22 cellular contexts compared by ENCODE assay signal in genomic region chr19:24064175-24064574, GRCh38. TPM values are rescaled to one million over a fixed set of nuclear protein-coding genes. Genes with fewer than 3 reads are reported as not detected.
DNase-seq lines count a peak whose midpoint lies in the region; ATAC-seq, FAIRE-seq and TF ChIP-seq lines count a peak whose summit lies in the region.
"Had no signal": no experiment of that assay in that cellular context is flagged by ENCODE, and none has a peak within 500 bp of the region (broad histone marks: within the 10 kb centered on the region; RNA-seq: fewer than 3 reads in every experiment).

No MANE protein-coding gene starts in this region.

- H2BK15ac ChIP-seq in IMR-90 (ENCODE audit: low read depth, low read length) (no peak overlapping the region), mesendoderm (replicated peaks; ENCODE audit: low read depth) (no peak overlapping the region)

- no peak overlapping the region for H2BK120ac ChIP-seq in IMR-90 (ENCODE audit: low read depth, low read length)
- no peak overlapping the region for H2BK120ac ChIP-seq in mesendoderm (ENCODE audit: low read depth, low read length)

- in situ Hi-C loops in HepG2 (cut with HindIII; ENCODE audit: extremely low pct_ligation_motif_present, low pct_unique_long_range_greater_than_20kb) (no loop called here), IMR-90 (cut with MboI; ENCODE audit: low sequenced_read_pairs) (no loop called here)

- H3K4me2 ChIP-seq in HepG2 (ENCODE audit: low read depth, low read length) (no peak overlapping the region), IMR-90 (ENCODE audit: low read depth, low read length) (no peak overlapping the region), mesendoderm (ENCODE audit: low read length) (no peak overlapping the region)
- H3K4me2 ChIP-seq: BLaER1 had no signal

- H3K9me3 ChIP-seq in HepG2 (ENCODE audit: low read length) (no peaks in the 10 kb centered on the region), right lobe of liver (no peaks in the 10 kb centered on the region), IMR-90 (ENCODE audit: control insufficient read depth, insufficient read depth, low read length) (no peaks in the 10 kb centered on the region), upper lobe of left lung (no peaks in the 10 kb centered on the region), upper lobe of right lung (no peaks in the 10 kb centered on the region)
- H3K9me3 ChIP-seq: BE2C, BLaER1, Caco-2 had no signal

- dilution Hi-C loops in IMR-90 (cut with HindIII; ENCODE audit: low sequenced_read_pairs, unreplicated experiment): no loop called here

- H2BK20ac ChIP-seq in IMR-90 (ENCODE audit: low read depth, low read length): no peak overlapping the region

- TF ChIP-seq POLR2A in HepG2 (IDR thresholded peaks at IDR 0.05; ENCODE audit: insufficient read depth in 1 of 2, low read depth in 2 of 2, low read length in 2 of 2) (no peak), right lobe of liver (IDR thresholded peaks at IDR 0.05) (no peak), IMR-90 (IDR thresholded peaks at IDR 0.05; ENCODE audit: low read depth, low read length) (no peak), upper lobe of left lung (IDR thresholded peaks at IDR 0.05) (no peak)

- H3K27me3 ChIP-seq in HepG2 (ENCODE audit: control insufficient read depth in 1 of 2, insufficient read depth in 2 of 2, low read length in 2 of 2) (no peaks in the 10 kb centered on the region), right lobe of liver (no peaks in the 10 kb centered on the region), IMR-90 (ENCODE audit: control insufficient read depth, insufficient read depth, low read length) (no peaks in the 10 kb centered on the region), mesendoderm (ENCODE audit: insufficient read depth, low read length, poor library complexity) (no peaks in the 10 kb centered on the region), upper lobe of left lung (no peaks in the 10 kb centered on the region), upper lobe of right lung (no peaks in the 10 kb centered on the region)
- H3K27me3 ChIP-seq: BE2C, BLaER1 had no signal

- H2AFZ ChIP-seq in HepG2 (ENCODE audit: low read length): no peak overlapping the region
- no peak overlapping the region for H2AFZ ChIP-seq in IMR-90 (replicated peaks; ENCODE audit: low read length, poor library complexity)

- H3K4ac ChIP-seq in IMR-90 (ENCODE audit: low read depth, low read length) (no peak overlapping the region), mesendoderm (ENCODE audit: low read depth, low read length) (no peak overlapping the region)

- peaks cover 9% of the 10 kb centered on the region; the same call in 1 of the 2 replicates for H3K9me1 ChIP-seq in IMR-90 (ENCODE audit: insufficient read depth, low read length)

- CTCF ChIA-PET in HepG2 (lab: Yijun Ruan, JAX; ENCODE audit: low intra/inter-chr PET ratio, low total read pairs) (no interaction called here), IMR-90 (lab: Yijun Ruan, JAX) (no interaction called here)

- H3K18ac ChIP-seq in IMR-90 (ENCODE audit: low read depth, low read length): no peak overlapping the region
- no peak overlapping the region for H3K18ac ChIP-seq in mesendoderm (ENCODE audit: low read length)

- H4K91ac ChIP-seq in IMR-90 (ENCODE audit: insufficient read depth, low read depth, low read length): no peak overlapping the region

- H3K27ac ChIP-seq in HepG2 (ENCODE audit: extremely low read length, insufficient read depth, low read length) (no peak overlapping the region), right lobe of liver (no peak overlapping the region), IMR-90 (ENCODE audit: insufficient read depth, low read length) (no peak overlapping the region), mesendoderm (ENCODE audit: low read depth, low read length) (no peak overlapping the region), upper lobe of left lung (no peak overlapping the region), upper lobe of right lung (no peak overlapping the region)
- H3K27ac ChIP-seq: BLaER1 had no signal

- no peak for DNase-seq in HepG2 (ENCODE audit: low spot score)
- no peak for DNase-seq in right lobe of liver
- no peak for DNase-seq in IMR-90
- no peak for DNase-seq in mesendoderm
- no peak for DNase-seq in upper lobe of left lung
- no peak for DNase-seq in upper lobe of right lung
- DNase-seq: 8988T; ACHN; BE2C; C1 segment of cervical spinal cord; Caco-2; Calu3; CD4-positive, CD25-positive, alpha-beta regulatory T cell; CD8-positive, alpha-beta T cell; DMS79 treated with DMSO at 0.1 percent for 48 hours; GF-D8 had no signal

- H3K56ac ChIP-seq in IMR-90 (ENCODE audit: extremely low read depth, insufficient read depth, low read length) (no peak overlapping the region), mesendoderm (ENCODE audit: low read length) (no peak overlapping the region)

- H2AK5ac ChIP-seq in IMR-90 (ENCODE audit: low read depth, low read length): no peak overlapping the region
- no peak overlapping the region for H2AK5ac ChIP-seq in mesendoderm (ENCODE audit: low read length)

- H3K9ac ChIP-seq in HepG2 (ENCODE audit: insufficient read depth, low read depth, low read length) (no peak overlapping the region), IMR-90 (ENCODE audit: low read depth, low read length) (no peak overlapping the region), mesendoderm (ENCODE audit: low read length) (no peak overlapping the region)
- H3K9ac ChIP-seq: BLaER1 had no signal

- no TSS peak for BruUV-seq in HepG2 (replicated peaks; lab: Mats Ljungman, UMichigan)
- no TSS peak for BruUV-seq in IMR-90 (replicated peaks; lab: Mats Ljungman, UMichigan)

- no peak for FAIRE-seq in HepG2 (lab: Jason Lieb, UNC)
- FAIRE-seq: A204.1, D721Med, G401.6, GM12891, GM19239 had no signal

- TF ChIP-seq RAD21 in HepG2 (CRISPR knock-in tag; IDR thresholded peaks at IDR 0.05): no peak
- TF ChIP-seq RAD21 in IMR-90 (IDR thresholded peaks at IDR 0.05; ENCODE audit: low read length): no peak

- ATAC-seq in HepG2 (no peak), right lobe of liver (no peak), IMR-90 (ENCODE audit: low read depth) (no peak), upper lobe of left lung (ENCODE audit: low FRiP score in 2 of 2) (no peak), upper lobe of right lung (no peak)
- ATAC-seq: CD8-positive, alpha-beta T cell had no signal

- H4K20me1 ChIP-seq in HepG2 (ENCODE audit: insufficient read depth, low read length) (no peaks in the 10 kb centered on the region), IMR-90 (ENCODE audit: insufficient read depth, low read length) (no peaks in the 10 kb centered on the region; the same call in 1 of the 2 replicates)

- H3K4me1 ChIP-seq in HepG2 (ENCODE audit: insufficient read depth, low read length): peaks cover 17% of the 10 kb centered on the region
- H3K4me1 ChIP-seq in right lobe of liver: no peaks in the 10 kb centered on the region
- H3K4me1 ChIP-seq in IMR-90 (ENCODE audit: control insufficient read depth, insufficient read depth, low read length): no peaks in the 10 kb centered on the region
- H3K4me1 ChIP-seq in mesendoderm (ENCODE audit: control insufficient read depth, low read depth, low read length): no peaks in the 10 kb centered on the region
- no peaks in the 10 kb centered on the region for H3K4me1 ChIP-seq in upper lobe of left lung
- no peaks in the 10 kb centered on the region for H3K4me1 ChIP-seq in upper lobe of right lung
- H3K4me1 ChIP-seq: BE2C, BLaER1, Caco-2 had no signal

- H3K36me3 ChIP-seq in HepG2 (replicated peaks in 1 of 2; ENCODE audit: control insufficient read depth in 1 of 2, insufficient read depth in 2 of 2, low read length in 2 of 2) (peaks cover 5 to 28% of the 10 kb centered on the region in 2 experiments; a peak in 4 of 5 replicates), right lobe of liver (peaks cover 0 to 37% (median 7%) of the 10 kb centered on the region in 4 donors), IMR-90 (ENCODE audit: control insufficient read depth, insufficient read depth, low read length) (peaks cover 37% of the 10 kb centered on the region), mesendoderm (ENCODE audit: control insufficient read depth, insufficient read depth, low read length) (peaks cover 15% of the 10 kb centered on the region), upper lobe of left lung (peaks cover 4 to 61% (median 28%) of the 10 kb centered on the region in 4 donors), upper lobe of right lung (peaks cover 63% of the 10 kb centered on the region)

- H3K79me2 ChIP-seq in HepG2 (ENCODE audit: insufficient read depth, low read length): no peaks in the 10 kb centered on the region
- no peaks in the 10 kb centered on the region for H3K79me2 ChIP-seq in mesendoderm (ENCODE audit: control insufficient read depth, insufficient read depth, low read length)

- TF ChIP-seq CTCF in HepG2 (CRISPR knock-in tag; IDR thresholded peaks at IDR 0.05): no peak
- TF ChIP-seq CTCF in right lobe of liver (IDR thresholded peaks at IDR 0.05): no peak
- no peak for TF ChIP-seq CTCF in IMR-90 (conservative IDR thresholded peaks at IDR 0.05; ENCODE audit: low read depth, low read length)
- TF ChIP-seq CTCF in upper lobe of left lung (IDR thresholded peaks at IDR 0.05): no peak
- no peak for TF ChIP-seq CTCF in upper lobe of right lung (IDR thresholded peaks at IDR 0.05)

- no peak overlapping the region for H2AK9ac ChIP-seq in IMR-90 (replicated peaks; ENCODE audit: low read depth, low read length, poor library complexity)

- no peak overlapping the region for H3K23ac ChIP-seq in IMR-90 (ENCODE audit: low read depth, low read length)
- peak overlapping the region; percentile 29 for H3K23ac ChIP-seq in mesendoderm (ENCODE audit: low read length)

- TF ChIP-seq EP300 in HepG2 (IDR thresholded peaks at IDR 0.05; ENCODE audit: low read depth in 2 of 2, low read length in 2 of 2) (no peak), HepG2 (CRISPR knock-in tag; IDR thresholded peaks at IDR 0.05; ENCODE audit: borderline replicate concordance) (no peak), upper lobe of left lung (IDR thresholded peaks at IDR 0.05) (no peak)

- peaks cover 15 to 23% of the 10 kb centered on the region in 2 experiments; a peak in 3 of 4 replicates for H3K79me1 ChIP-seq in IMR-90 (ENCODE audit: low read depth in 1 of 2, low read length in 2 of 2)
- H3K79me1 ChIP-seq in mesendoderm (ENCODE audit: low read length): no peaks in the 10 kb centered on the region

- no peak overlapping the region for H2BK5ac ChIP-seq in IMR-90 (ENCODE audit: low read depth, low read length, poor library complexity, severe bottlenecking)
- H2BK5ac ChIP-seq in mesendoderm (ENCODE audit: low read length): no peak overlapping the region

- POLR2A ChIA-PET in HepG2 (lab: Yijun Ruan, JAX) (no interaction called here), IMR-90 (lab: Charles Lee; ENCODE audit: unreplicated experiment) (no interaction called here)

- WGBS in HepG2 (ENCODE audit: low lambda C conversion rate): 92% methylated on average over 1 of the region's 1 CpG
- 100% methylated on average over 1 of the region's 1 CpG for WGBS in right lobe of liver (ENCODE audit: insufficient coverage, low coverage, low lambda C conversion rate, missing lambda C conversion rate)
- WGBS in IMR-90 (ENCODE audit: extremely low coverage in 2 of 2, insufficient read length in 1 of 2), 2 experiments: no CpG with 5 or more reads among the region's 1 CpG
- no CpG with 5 or more reads among the region's 1 CpG for WGBS in mesendoderm (ENCODE audit: extremely low coverage, insufficient coverage, low lambda C conversion rate)
- 93 to 100% methylated on average over 1 of the region's 1 CpG for WGBS in upper lobe of left lung, 2 donors

- H4K8ac ChIP-seq in IMR-90 (ENCODE audit: low read depth in 2 of 2, low read length in 2 of 2) (no peak overlapping the region), mesendoderm (ENCODE audit: low read depth, low read length) (no peak overlapping the region)

- H3K4me3 ChIP-seq in HepG2 (replicated peaks in 1 of 3; ENCODE audit: insufficient read depth in 1 of 3, low read depth in 2 of 3, low read length in 3 of 3) (no peak overlapping the region), right lobe of liver (no peak overlapping the region), IMR-90 (ENCODE audit: insufficient read depth, low read depth, low read length) (no peak overlapping the region), mesendoderm (ENCODE audit: low read length) (no peak overlapping the region), upper lobe of left lung (no peak overlapping the region), upper lobe of right lung (no peak overlapping the region)
- H3K4me3 ChIP-seq: BLaER1 had no signal

- H4K5ac ChIP-seq in IMR-90 (ENCODE audit: low read depth, low read length): no peak overlapping the region
- H4K5ac ChIP-seq in mesendoderm (ENCODE audit: low read length): no peak overlapping the region

- intact Hi-C loops in HepG2 (cut with micrococcal nuclease; ENCODE audit: unreplicated experiment) (no loop called here), right lobe of liver (cut with DNase I) (no loop called here), IMR-90 (cut with micrococcal nuclease) (no loop called here), upper lobe of right lung (cut with DNase I) (no loop called here)

- no peak overlapping the region for H3K14ac ChIP-seq in IMR-90 (replicated peaks; ENCODE audit: low read depth, low read length)

RNA-seq across cellular contexts. Expression of gene ZNF254, which starts 22.8 kb away (rescaled TPM):
- total RNA-seq in HepG2 (2016; rRNA removed; fragmentation: Illumina TruSeq; extraction: Trizol): 4.6 and 5.6 TPM in 2 replicates
- total RNA-seq in HepG2 (2016; cell fraction: cytosol; rRNA removed; fragmentation: Illumina TruSeq; extraction: Trizol; ENCODE audit: low read depth): 2.2 and 2.3 TPM in 2 replicates
- total RNA-seq in HepG2 (2016; cell fraction: insoluble cytoplasmic fraction; rRNA removed; fragmentation: Illumina TruSeq; extraction: Trizol): 4.0 and 5.4 TPM in 2 replicates
- 1.9 and 2.5 TPM in 2 replicates for total RNA-seq in HepG2 (2016; cell fraction: membrane; rRNA removed; fragmentation: Illumina TruSeq; extraction: Trizol)
- total RNA-seq in HepG2 (2016; cell fraction: nucleus; rRNA removed; fragmentation: Illumina TruSeq; extraction: Trizol): 9.6 and 9.7 TPM in 2 replicates
- polyA plus RNA-seq in HepG2 (2011; rRNA removed): 2.6 TPM in 2 replicates
- polyA plus RNA-seq in HepG2 (2011; cell fraction: cytosol; rRNA removed): 0.68 and 1.6 TPM in 2 replicates
- polyA plus RNA-seq in HepG2 (2011; cell fraction: nucleus; rRNA removed): 1.6 and 2.1 TPM in 2 replicates
- 3.7 and 4.1 TPM in 2 replicates for polyA plus RNA-seq in HepG2 (2012)
- 0.17 and 0.38 TPM in 2 replicates for polyA plus RNA-seq in HepG2 (2016; cell fraction: cytosol; fragmentation: Illumina TruSeq; extraction: Trizol; ENCODE audit: low read depth)
- 6.1 and 6.6 TPM in 2 replicates for polyA plus RNA-seq in HepG2 (2016; cell fraction: insoluble cytoplasmic fraction; fragmentation: Illumina TruSeq; extraction: Trizol; ENCODE audit: low read depth)
- 0.87 and 0.90 TPM in 2 replicates for polyA plus RNA-seq in HepG2 (2016; cell fraction: membrane; fragmentation: Illumina TruSeq; extraction: Trizol; ENCODE audit: low read depth)
- polyA plus RNA-seq in HepG2 (2016; cell fraction: nucleus; fragmentation: Illumina TruSeq; extraction: Trizol; ENCODE audit: insufficient read depth, low read depth): 7.1 and 7.5 TPM in 2 replicates
- 1.0 and 11.6 TPM in 2 replicates for polyA minus RNA-seq in HepG2 (2011; rRNA and poly(A)+ RNA removed; ENCODE audit: low replicate concordance)
- polyA minus RNA-seq in HepG2 (2011; cell fraction: cytosol; rRNA and poly(A)+ RNA removed): 2.7 and 3.7 TPM in 2 replicates
- 13.6 and 18.0 TPM in 2 replicates for polyA minus RNA-seq in HepG2 (2011; cell fraction: nucleus; rRNA and poly(A)+ RNA removed)
- 1 to 10 TPM; 5.2 to 10.0 (median 8.0) TPM for total RNA-seq in right lobe of liver
- 8.8 and 15.0 TPM in 2 replicates for total RNA-seq in IMR-90 (2012; rRNA removed)
- 2.7 and 4.4 TPM in 2 replicates for polyA plus RNA-seq in IMR-90 (2012; rRNA removed)
- polyA plus RNA-seq in IMR-90 (2012; cell fraction: cytosol; rRNA removed): 1.3 and 3.0 TPM in 2 replicates
- polyA plus RNA-seq in IMR-90 (2012; cell fraction: nucleus; rRNA removed; ENCODE audit: low replicate concordance): 3.4 and 6.9 TPM in 2 replicates
- polyA plus RNA-seq in mesendoderm (2013, experiment 1 of 2): 20.2 TPM
- polyA plus RNA-seq in mesendoderm (2013, experiment 2 of 2): 19.5 TPM
- total RNA-seq in upper lobe of left lung: 10 to 100 TPM; 15.5 to 60.0 (median 18.9) TPM
- total RNA-seq in upper lobe of right lung: 17.1 TPM
